ENCODE assay signal across 1 cellular context in the genomic region with DNA sequence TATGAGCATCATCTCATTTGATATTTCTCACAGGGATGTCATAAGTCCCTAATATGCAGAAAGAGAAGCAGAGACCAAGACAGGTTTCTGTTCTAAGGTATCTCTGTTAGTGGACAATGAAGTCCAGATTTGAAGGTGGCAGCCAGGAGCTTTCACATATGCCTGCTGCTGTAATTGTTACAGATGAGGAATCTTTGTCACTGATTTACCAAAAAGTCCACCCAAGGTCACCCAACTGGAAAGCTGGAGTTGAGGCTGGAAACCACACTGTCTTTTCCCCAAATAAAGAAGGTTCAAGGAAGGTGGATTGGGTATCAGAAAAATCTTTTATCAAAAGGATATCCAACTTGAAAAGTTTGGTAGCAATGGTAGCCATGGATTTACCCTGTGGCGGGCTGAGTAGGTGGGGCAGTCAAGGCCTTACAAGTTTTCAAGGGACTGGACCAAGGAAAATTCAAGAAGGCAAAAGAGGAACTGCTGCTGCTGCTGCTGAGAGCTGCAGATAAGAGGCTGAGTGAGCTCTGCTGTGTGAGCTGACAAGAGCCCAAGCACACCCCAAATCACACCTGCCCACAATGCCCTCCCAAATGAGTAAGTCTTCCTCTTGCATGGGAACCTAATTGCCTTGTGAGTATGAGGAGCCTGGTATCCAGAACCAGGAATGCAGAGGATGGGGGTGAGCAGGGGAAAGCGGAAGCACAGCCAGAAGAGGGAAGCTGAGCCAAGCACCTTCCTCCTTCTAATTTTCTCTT.
A peak's percentile ranks its signal among the peaks of the same experiment; 100 is the strongest.
TF ChIP-seq lines count a peak whose summit lies in the region.

No MANE protein-coding gene starts in this region.

TF ChIP-seq in K562, 482 proteins besides CTCF, POLR2A, EP300 and RAD21 (continued from another document and continues in another):
- TF ChIP-seq RBM17 (IDR thresholded peaks at IDR 0.05; ENCODE audit: borderline replicate concordance, low read depth, low read length) (no peak), KLF16 (IDR thresholded peaks at IDR 0.05) (peak; percentile 93), ZNF77 (CRISPR knock-in tag; IDR thresholded peaks at IDR 0.05) (no peak), SOX6 (IDR thresholded peaks at IDR 0.05) (peak; percentile 77), ZNF584 (CRISPR knock-in tag; IDR thresholded peaks at IDR 0.05; ENCODE audit: low read depth) (peak; percentile 64; the same call in 1 of the 2 replicates), TBP (optimal IDR thresholded peaks at IDR 0.05; ENCODE audit: low read depth, low read length) (no peak), NRF1 (conservative IDR thresholded peaks at IDR 0.05 in 1 of 2, IDR thresholded peaks at IDR 0.05 in 1 of 2) (peak; percentile 20 to 24; a peak in 1 of 4 replicates), ZNF717 (CRISPR knock-in tag; IDR thresholded peaks at IDR 0.05) (no peak), TAL1 (IDR thresholded peaks at IDR 0.05) (peak; percentile 84), TEAD1 (CRISPR knock-in tag; IDR thresholded peaks at IDR 0.05) (peak; percentile 42 to 52; a peak in 2 of 4 replicates), SPI1 (IDR thresholded peaks at IDR 0.05; ENCODE audit: borderline replicate concordance, low read depth, low read length) (peak; percentile 100), TCF7 (IDR thresholded peaks at IDR 0.05; ENCODE audit: borderline replicate concordance) (0 out of 2 replicates have a peak, but pooled peaks have one; percentile 35), STAT5B (CRISPR knock-in tag; IDR thresholded peaks at IDR 0.05) (no peak), U2AF1 (optimal IDR thresholded peaks at IDR 0.05; ENCODE audit: low read depth, low read length) (no peak), CCNT2 (IDR thresholded peaks at IDR 0.05; ENCODE audit: borderline replicate concordance, extremely low read depth, insufficient read length, low read depth, low read length) (peak; percentile 87), NFIX (CRISPR knock-in tag; IDR thresholded peaks at IDR 0.05; ENCODE audit: low read depth) (no peak), KDM1A (IDR thresholded peaks at IDR 0.05) (peak; percentile 81 to 83), CAMTA2 (CRISPR knock-in tag; conservative IDR thresholded peaks at IDR 0.05) (no peak), ZFP1 (CRISPR knock-in tag; IDR thresholded peaks at IDR 0.05) (no peak), EHMT2 (IDR thresholded peaks at IDR 0.05) (0 out of 2 replicates have a peak, but pooled peaks have one; percentile 37), SMAD1 (IDR thresholded peaks at IDR 0.05; ENCODE audit: low read depth, low read length, partially characterized antibody) (no peak), CREB1 (IDR thresholded peaks at IDR 0.05) (0 out of 2 replicates have a peak, but pooled peaks have one; percentile 35), CREB1 (CRISPR knock-in tag; IDR thresholded peaks at IDR 0.05) (no peak), BRD4 (IDR thresholded peaks at IDR 0.05) (no peak), ZNF778 (CRISPR knock-in tag; IDR thresholded peaks at IDR 0.05) (no peak), LARP7 (IDR thresholded peaks at IDR 0.05) (no peak), ZNF766 (CRISPR knock-in tag; conservative IDR thresholded peaks at IDR 0.05) (0 out of 2 replicates have a peak, but pooled peaks have one; percentile 20), CBFA2T2 (conservative IDR thresholded peaks at IDR 0.05) (peak; percentile 90), GTF2A2 (tag; IDR thresholded peaks at IDR 0.05) (no peak), CTBP1 (IDR thresholded peaks at IDR 0.05; ENCODE audit: borderline replicate concordance) (peak; percentile 91), PHB2 (IDR thresholded peaks at IDR 0.05; ENCODE audit: low read depth) (0 out of 2 replicates have a peak, but pooled peaks have one; percentile 14), SMARCB1 (IDR thresholded peaks at IDR 0.05; ENCODE audit: insufficient read length, low read depth) (no peak), NFIC (IDR thresholded peaks at IDR 0.05) (peak; percentile 68), ASH1L (IDR thresholded peaks at IDR 0.05; ENCODE audit: borderline replicate concordance, low read depth, partially characterized antibody) (no peak), LEF1 (IDR thresholded peaks at IDR 0.05) (peak; percentile 27; the same call in 1 of the 2 replicates), ELF4 (CRISPR knock-in tag; IDR thresholded peaks at IDR 0.05) (peak; percentile 81; the same call in 1 of the 2 replicates), CSDE1 (IDR thresholded peaks at IDR 0.05) (no peak), MTA3 (IDR thresholded peaks at IDR 0.05; ENCODE audit: borderline replicate concordance) (0 out of 2 replicates have a peak, but pooled peaks have one; percentile 69), DMBX1 (CRISPR knock-in tag; IDR thresholded peaks at IDR 0.05; ENCODE audit: borderline replicate concordance) (0 out of 2 replicates have a peak, but pooled peaks have one; percentile 55)
- TF ChIP-seq, protein P1, sequence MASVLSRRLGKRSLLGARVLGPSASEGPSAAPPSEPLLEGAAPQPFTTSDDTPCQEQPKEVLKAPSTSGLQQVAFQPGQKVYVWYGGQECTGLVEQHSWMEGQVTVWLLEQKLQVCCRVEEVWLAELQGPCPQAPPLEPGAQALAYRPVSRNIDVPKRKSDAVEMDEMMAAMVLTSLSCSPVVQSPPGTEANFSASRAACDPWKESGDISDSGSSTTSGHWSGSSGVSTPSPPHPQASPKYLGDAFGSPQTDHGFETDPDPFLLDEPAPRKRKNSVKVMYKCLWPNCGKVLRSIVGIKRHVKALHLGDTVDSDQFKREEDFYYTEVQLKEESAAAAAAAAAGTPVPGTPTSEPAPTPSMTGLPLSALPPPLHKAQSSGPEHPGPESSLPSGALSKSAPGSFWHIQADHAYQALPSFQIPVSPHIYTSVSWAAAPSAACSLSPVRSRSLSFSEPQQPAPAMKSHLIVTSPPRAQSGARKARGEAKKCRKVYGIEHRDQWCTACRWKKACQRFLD (CRISPR knock-in tag; IDR thresholded peaks at IDR 0.05) = peak; percentile 84; the same call in 1 of the 2 replicates
- TF ChIP-seq, protein P2, sequence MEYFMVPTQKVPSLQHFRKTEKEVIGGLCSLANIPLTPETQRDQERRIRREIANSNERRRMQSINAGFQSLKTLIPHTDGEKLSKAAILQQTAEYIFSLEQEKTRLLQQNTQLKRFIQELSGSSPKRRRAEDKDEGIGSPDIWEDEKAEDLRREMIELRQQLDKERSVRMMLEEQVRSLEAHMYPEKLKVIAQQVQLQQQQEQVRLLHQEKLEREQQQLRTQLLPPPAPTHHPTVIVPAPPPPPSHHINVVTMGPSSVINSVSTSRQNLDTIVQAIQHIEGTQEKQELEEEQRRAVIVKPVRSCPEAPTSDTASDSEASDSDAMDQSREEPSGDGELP (CRISPR knock-in tag; IDR thresholded peaks at IDR 0.05; ENCODE audit: borderline replicate concordance) = peak; percentile 49; the same call in 1 of the 2 replicates
- TF ChIP-seq, protein P3, sequence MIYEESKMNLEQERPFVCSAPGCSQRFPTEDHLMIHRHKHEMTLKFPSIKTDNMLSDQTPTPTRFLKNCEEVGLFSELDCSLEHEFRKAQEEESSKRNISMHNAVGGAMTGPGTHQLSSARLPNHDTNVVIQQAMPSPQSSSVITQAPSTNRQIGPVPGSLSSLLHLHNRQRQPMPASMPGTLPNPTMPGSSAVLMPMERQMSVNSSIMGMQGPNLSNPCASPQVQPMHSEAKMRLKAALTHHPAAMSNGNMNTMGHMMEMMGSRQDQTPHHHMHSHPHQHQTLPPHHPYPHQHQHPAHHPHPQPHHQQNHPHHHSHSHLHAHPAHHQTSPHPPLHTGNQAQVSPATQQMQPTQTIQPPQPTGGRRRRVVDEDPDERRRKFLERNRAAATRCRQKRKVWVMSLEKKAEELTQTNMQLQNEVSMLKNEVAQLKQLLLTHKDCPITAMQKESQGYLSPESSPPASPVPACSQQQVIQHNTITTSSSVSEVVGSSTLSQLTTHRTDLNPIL (CRISPR knock-in tag; IDR thresholded peaks at IDR 0.05) = no peak
- TF ChIP-seq, protein P4, sequence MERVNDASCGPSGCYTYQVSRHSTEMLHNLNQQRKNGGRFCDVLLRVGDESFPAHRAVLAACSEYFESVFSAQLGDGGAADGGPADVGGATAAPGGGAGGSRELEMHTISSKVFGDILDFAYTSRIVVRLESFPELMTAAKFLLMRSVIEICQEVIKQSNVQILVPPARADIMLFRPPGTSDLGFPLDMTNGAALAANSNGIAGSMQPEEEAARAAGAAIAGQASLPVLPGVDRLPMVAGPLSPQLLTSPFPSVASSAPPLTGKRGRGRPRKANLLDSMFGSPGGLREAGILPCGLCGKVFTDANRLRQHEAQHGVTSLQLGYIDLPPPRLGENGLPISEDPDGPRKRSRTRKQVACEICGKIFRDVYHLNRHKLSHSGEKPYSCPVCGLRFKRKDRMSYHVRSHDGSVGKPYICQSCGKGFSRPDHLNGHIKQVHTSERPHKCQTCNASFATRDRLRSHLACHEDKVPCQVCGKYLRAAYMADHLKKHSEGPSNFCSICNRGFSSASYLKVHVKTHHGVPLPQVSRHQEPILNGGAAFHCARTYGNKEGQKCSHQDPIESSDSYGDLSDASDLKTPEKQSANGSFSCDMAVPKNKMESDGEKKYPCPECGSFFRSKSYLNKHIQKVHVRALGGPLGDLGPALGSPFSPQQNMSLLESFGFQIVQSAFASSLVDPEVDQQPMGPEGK (CRISPR knock-in tag; IDR thresholded peaks at IDR 0.05; ENCODE audit: borderline replicate concordance) = no peak
- TF ChIP-seq, protein P5, sequence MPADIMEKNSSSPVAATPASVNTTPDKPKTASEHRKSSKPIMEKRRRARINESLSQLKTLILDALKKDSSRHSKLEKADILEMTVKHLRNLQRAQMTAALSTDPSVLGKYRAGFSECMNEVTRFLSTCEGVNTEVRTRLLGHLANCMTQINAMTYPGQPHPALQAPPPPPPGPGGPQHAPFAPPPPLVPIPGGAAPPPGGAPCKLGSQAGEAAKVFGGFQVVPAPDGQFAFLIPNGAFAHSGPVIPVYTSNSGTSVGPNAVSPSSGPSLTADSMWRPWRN (IDR thresholded peaks at IDR 0.05; ENCODE audit: low read depth) = peak; percentile 49; the same call in 1 of the 2 replicates
- TF ChIP-seq, protein P6, sequence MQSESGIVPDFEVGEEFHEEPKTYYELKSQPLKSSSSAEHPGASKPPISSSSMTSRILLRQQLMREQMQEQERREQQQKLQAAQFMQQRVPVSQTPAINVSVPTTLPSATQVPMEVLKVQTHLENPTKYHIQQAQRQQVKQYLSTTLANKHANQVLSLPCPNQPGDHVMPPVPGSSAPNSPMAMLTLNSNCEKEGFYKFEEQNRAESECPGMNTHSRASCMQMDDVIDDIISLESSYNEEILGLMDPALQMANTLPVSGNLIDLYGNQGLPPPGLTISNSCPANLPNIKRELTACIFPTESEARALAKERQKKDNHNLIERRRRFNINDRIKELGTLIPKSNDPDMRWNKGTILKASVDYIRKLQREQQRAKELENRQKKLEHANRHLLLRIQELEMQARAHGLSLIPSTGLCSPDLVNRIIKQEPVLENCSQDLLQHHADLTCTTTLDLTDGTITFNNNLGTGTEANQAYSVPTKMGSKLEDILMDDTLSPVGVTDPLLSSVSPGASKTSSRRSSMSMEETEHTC (IDR thresholded peaks at IDR 0.05) = 0 out of 2 replicates have a peak, but pooled peaks have one; percentile 21
- TF ChIP-seq, protein P7, sequence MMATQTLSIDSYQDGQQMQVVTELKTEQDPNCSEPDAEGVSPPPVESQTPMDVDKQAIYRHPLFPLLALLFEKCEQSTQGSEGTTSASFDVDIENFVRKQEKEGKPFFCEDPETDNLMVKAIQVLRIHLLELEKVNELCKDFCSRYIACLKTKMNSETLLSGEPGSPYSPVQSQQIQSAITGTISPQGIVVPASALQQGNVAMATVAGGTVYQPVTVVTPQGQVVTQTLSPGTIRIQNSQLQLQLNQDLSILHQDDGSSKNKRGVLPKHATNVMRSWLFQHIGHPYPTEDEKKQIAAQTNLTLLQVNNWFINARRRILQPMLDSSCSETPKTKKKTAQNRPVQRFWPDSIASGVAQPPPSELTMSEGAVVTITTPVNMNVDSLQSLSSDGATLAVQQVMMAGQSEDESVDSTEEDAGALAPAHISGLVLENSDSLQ (IDR thresholded peaks at IDR 0.05) = peak; percentile 46; the same call in 1 of the 2 replicates
- TF ChIP-seq, protein P8, sequence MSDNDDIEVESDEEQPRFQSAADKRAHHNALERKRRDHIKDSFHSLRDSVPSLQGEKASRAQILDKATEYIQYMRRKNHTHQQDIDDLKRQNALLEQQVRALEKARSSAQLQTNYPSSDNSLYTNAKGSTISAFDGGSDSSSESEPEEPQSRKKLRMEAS (CRISPR knock-in tag; IDR thresholded peaks at IDR 0.05) = peak; percentile 50; the same call in 1 of the 2 replicates
- TF ChIP-seq, protein P9, sequence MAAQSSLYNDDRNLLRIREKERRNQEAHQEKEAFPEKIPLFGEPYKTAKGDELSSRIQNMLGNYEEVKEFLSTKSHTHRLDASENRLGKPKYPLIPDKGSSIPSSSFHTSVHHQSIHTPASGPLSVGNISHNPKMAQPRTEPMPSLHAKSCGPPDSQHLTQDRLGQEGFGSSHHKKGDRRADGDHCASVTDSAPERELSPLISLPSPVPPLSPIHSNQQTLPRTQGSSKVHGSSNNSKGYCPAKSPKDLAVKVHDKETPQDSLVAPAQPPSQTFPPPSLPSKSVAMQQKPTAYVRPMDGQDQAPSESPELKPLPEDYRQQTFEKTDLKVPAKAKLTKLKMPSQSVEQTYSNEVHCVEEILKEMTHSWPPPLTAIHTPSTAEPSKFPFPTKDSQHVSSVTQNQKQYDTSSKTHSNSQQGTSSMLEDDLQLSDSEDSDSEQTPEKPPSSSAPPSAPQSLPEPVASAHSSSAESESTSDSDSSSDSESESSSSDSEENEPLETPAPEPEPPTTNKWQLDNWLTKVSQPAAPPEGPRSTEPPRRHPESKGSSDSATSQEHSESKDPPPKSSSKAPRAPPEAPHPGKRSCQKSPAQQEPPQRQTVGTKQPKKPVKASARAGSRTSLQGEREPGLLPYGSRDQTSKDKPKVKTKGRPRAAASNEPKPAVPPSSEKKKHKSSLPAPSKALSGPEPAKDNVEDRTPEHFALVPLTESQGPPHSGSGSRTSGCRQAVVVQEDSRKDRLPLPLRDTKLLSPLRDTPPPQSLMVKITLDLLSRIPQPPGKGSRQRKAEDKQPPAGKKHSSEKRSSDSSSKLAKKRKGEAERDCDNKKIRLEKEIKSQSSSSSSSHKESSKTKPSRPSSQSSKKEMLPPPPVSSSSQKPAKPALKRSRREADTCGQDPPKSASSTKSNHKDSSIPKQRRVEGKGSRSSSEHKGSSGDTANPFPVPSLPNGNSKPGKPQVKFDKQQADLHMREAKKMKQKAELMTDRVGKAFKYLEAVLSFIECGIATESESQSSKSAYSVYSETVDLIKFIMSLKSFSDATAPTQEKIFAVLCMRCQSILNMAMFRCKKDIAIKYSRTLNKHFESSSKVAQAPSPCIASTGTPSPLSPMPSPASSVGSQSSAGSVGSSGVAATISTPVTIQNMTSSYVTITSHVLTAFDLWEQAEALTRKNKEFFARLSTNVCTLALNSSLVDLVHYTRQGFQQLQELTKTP (IDR thresholded peaks at IDR 0.05; ENCODE audit: low read depth in 1 of 2, partially characterized antibody in 2 of 2) = peak in 1 of 2 experiments; percentile 45
- TF ChIP-seq, protein P10, sequence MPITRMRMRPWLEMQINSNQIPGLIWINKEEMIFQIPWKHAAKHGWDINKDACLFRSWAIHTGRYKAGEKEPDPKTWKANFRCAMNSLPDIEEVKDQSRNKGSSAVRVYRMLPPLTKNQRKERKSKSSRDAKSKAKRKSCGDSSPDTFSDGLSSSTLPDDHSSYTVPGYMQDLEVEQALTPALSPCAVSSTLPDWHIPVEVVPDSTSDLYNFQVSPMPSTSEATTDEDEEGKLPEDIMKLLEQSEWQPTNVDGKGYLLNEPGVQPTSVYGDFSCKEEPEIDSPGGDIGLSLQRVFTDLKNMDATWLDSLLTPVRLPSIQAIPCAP (CRISPR knock-in tag; IDR thresholded peaks at IDR 0.05; ENCODE audit: borderline replicate concordance) = no peak
